In genomic region chr1:220927442-220927841, GRCh38 we compare ENCODE assay signal across 1 cellular context.
TF ChIP-seq lines count a peak whose summit lies in the region.

No MANE protein-coding gene starts in this region.

TF ChIP-seq in neural cell, 6 proteins besides CTCF, POLR2A, EP300 and RAD21 (continued from another document):
- TF ChIP-seq, protein P1, sequence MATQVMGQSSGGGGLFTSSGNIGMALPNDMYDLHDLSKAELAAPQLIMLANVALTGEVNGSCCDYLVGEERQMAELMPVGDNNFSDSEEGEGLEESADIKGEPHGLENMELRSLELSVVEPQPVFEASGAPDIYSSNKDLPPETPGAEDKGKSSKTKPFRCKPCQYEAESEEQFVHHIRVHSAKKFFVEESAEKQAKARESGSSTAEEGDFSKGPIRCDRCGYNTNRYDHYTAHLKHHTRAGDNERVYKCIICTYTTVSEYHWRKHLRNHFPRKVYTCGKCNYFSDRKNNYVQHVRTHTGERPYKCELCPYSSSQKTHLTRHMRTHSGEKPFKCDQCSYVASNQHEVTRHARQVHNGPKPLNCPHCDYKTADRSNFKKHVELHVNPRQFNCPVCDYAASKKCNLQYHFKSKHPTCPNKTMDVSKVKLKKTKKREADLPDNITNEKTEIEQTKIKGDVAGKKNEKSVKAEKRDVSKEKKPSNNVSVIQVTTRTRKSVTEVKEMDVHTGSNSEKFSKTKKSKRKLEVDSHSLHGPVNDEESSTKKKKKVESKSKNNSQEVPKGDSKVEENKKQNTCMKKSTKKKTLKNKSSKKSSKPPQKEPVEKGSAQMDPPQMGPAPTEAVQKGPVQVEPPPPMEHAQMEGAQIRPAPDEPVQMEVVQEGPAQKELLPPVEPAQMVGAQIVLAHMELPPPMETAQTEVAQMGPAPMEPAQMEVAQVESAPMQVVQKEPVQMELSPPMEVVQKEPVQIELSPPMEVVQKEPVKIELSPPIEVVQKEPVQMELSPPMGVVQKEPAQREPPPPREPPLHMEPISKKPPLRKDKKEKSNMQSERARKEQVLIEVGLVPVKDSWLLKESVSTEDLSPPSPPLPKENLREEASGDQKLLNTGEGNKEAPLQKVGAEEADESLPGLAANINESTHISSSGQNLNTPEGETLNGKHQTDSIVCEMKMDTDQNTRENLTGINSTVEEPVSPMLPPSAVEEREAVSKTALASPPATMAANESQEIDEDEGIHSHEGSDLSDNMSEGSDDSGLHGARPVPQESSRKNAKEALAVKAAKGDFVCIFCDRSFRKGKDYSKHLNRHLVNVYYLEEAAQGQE (IDR thresholded peaks at IDR 0.05; ENCODE audit: borderline replicate concordance), result no peak
- no peak for TF ChIP-seq EZH2 (IDR thresholded peaks at IDR 0.05; ENCODE audit: borderline replicate concordance, insufficient read depth, low read length, poor library complexity, severe bottlenecking)
- no peak for TF ChIP-seq POLR2AphosphoS5 (IDR thresholded peaks at IDR 0.05)
- no peak for TF ChIP-seq MXI1 (conservative IDR thresholded peaks at IDR 0.05; ENCODE audit: poor library complexity, severe bottlenecking)
